1 cellular context compared by ENCODE assay signal in genomic region chr6:118651282-118652050, GRCh38.
TF ChIP-seq lines count a peak whose summit lies in the region.

CEP85L (minus strand) TSS chr6:118651591; CDS start chr6:118651269, 322 bp downstream.

TF ChIP-seq in HepG2, 621 proteins besides CTCF, POLR2A, EP300 and RAD21 (continued from another document):
- TF ChIP-seq ZBTB4 (CRISPR knock-in tag; IDR thresholded peaks at IDR 0.05; ENCODE audit: borderline replicate concordance) (no peak), ZNF737 (CRISPR knock-in tag; IDR thresholded peaks at IDR 0.05; ENCODE audit: borderline replicate concordance) (no peak), ZNF317 (CRISPR knock-in tag; IDR thresholded peaks at IDR 0.05) (no peak), ZNF335 (CRISPR knock-in tag; IDR thresholded peaks at IDR 0.05) (no peak), ZNF607 (CRISPR knock-in tag; IDR thresholded peaks at IDR 0.05; ENCODE audit: borderline replicate concordance) (no peak; the same call in 1 of the 2 replicates), ZNF878 (CRISPR knock-in tag; IDR thresholded peaks at IDR 0.05) (no peak), TIGD3 (CRISPR knock-in tag; IDR thresholded peaks at IDR 0.05; ENCODE audit: borderline replicate concordance) (no peak), BCL3 (CRISPR knock-in tag; IDR thresholded peaks at IDR 0.05) (no peak), MTA1 (CRISPR knock-in tag; IDR thresholded peaks at IDR 0.05; ENCODE audit: borderline replicate concordance) (peak; percentile 65; the same call in 1 of the 2 replicates), KAT2B (IDR thresholded peaks at IDR 0.05; ENCODE audit: borderline replicate concordance, low read depth, low read length) (no peak), MEIS1 (CRISPR knock-in tag; IDR thresholded peaks at IDR 0.05; ENCODE audit: borderline replicate concordance) (no peak), RARA (CRISPR knock-in tag; IDR thresholded peaks at IDR 0.05) (no peak), NPAS2 (CRISPR knock-in tag; IDR thresholded peaks at IDR 0.05; ENCODE audit: borderline replicate concordance) (no peak), CEBPZ (IDR thresholded peaks at IDR 0.05; ENCODE audit: low read length) (no peak), ZNF142 (CRISPR knock-in tag; IDR thresholded peaks at IDR 0.05) (no peak), HOXA5 (CRISPR knock-in tag; IDR thresholded peaks at IDR 0.05) (no peak), ZBTB21 (CRISPR knock-in tag; IDR thresholded peaks at IDR 0.05) (no peak), SIN3B (IDR thresholded peaks at IDR 0.05; ENCODE audit: low read length) (no peak), RBM39 (IDR thresholded peaks at IDR 0.05; ENCODE audit: low read depth, low read length, poor library complexity, severe bottlenecking) (peak; percentile 21), ZNF501 (CRISPR knock-in tag; IDR thresholded peaks at IDR 0.05) (no peak; the same call in none of the 2 replicates), MAFK (conservative IDR thresholded peaks at IDR 0.05 in 1 of 2, IDR thresholded peaks at IDR 0.05 in 1 of 2; ENCODE audit: low read length in 2 of 2) (no peak), MIER3 (CRISPR knock-in tag; IDR thresholded peaks at IDR 0.05; ENCODE audit: borderline replicate concordance) (no peak), KLF12 (CRISPR knock-in tag; IDR thresholded peaks at IDR 0.05; ENCODE audit: borderline replicate concordance) (peak; percentile 52; the same call in 1 of the 2 replicates), SMAD9 (CRISPR knock-in tag; IDR thresholded peaks at IDR 0.05) (no peak), KLF11 (CRISPR knock-in tag; IDR thresholded peaks at IDR 0.05) (no peak), ZNF709 (CRISPR knock-in tag; IDR thresholded peaks at IDR 0.05) (peak; percentile 35; the same call in 1 of the 2 replicates), HDAC6 (IDR thresholded peaks at IDR 0.05; ENCODE audit: low read depth, low read length) (no peak), CREM (IDR thresholded peaks at IDR 0.05) (no peak), CREM (CRISPR knock-in tag; IDR thresholded peaks at IDR 0.05) (no peak), SAFB2 (CRISPR knock-in tag; IDR thresholded peaks at IDR 0.05; ENCODE audit: borderline replicate concordance, low read depth) (no peak), SMC3 (IDR thresholded peaks at IDR 0.05; ENCODE audit: low read length) (no peak)
